ENCODE assay signal across 10 cellular contexts in genomic region chr1:213982814-213983588, GRCh38. TPM values are rescaled to one million over a fixed set of nuclear protein-coding genes. Genes with fewer than 3 reads are reported as not detected.
DNase-seq lines count a peak whose midpoint lies in the region; ATAC-seq and TF ChIP-seq lines count a peak whose summit lies in the region.
"Had no signal": no experiment of that assay in that cellular context is flagged by ENCODE, and none has a peak within 500 bp of the region (broad histone marks: within the 10 kb centered on the region; RNA-seq: fewer than 3 reads in every experiment).

No MANE protein-coding gene starts in this region.

- intact Hi-C loops in head of caudate nucleus (cut with DNase I), result loop anchor here (10.0 kb wide), 1 partner anchor 98 kb away; no protein-coding TSS in a partner anchor

- H3K18ac ChIP-seq in trophoblast cell (ENCODE audit: low read length), result no peak overlapping the region

- no CpG with 5 or more reads among the region's 66 CpGs for WGBS in trophoblast cell (ENCODE audit: extremely low coverage, insufficient coverage, insufficient read length)

- H2BK12ac ChIP-seq in trophoblast cell (ENCODE audit: low read length), result no peak overlapping the region

- peaks cover 5% of the 10 kb centered on the region for H3K9me3 ChIP-seq in trophoblast cell (ENCODE audit: insufficient read depth, low read depth, low read length)
- no peaks in the 10 kb centered on the region for H3K9me3 ChIP-seq in Peyer's patch

- H2AFZ ChIP-seq in trophoblast cell (ENCODE audit: insufficient read depth, low read length, poor library complexity), result peak overlapping the region; percentile 57

- H3K23ac ChIP-seq in trophoblast cell (ENCODE audit: low read length), result no peak overlapping the region

- H3K27me3 ChIP-seq in trophoblast cell (ENCODE audit: insufficient read depth, low read length) (peaks cover 72% of the 10 kb centered on the region), Peyer's patch (peaks cover 0 to 51% of the 10 kb centered on the region in 2 donors)

- H4K91ac ChIP-seq in trophoblast cell (ENCODE audit: low read depth, low read length), result no peak overlapping the region

- H4K12ac ChIP-seq in trophoblast cell (ENCODE audit: low read depth, low read length), result no peak overlapping the region

- no peak overlapping the region for H2AK5ac ChIP-seq in trophoblast cell (ENCODE audit: low read length)

- peak; percentile 31 for DNase-seq in GM20000 (ENCODE audit: low spot score)
- DNase-seq in NCI-H510A treated with DMSO at 0.1 percent for 48 hours (lab: John Stamatoyannopoulos, UW), result peak; percentile 57
- DNase-seq in head of caudate nucleus, result peak in 29 of 42 donors; percentile 42 to 79 (median 66)
- no peak for DNase-seq in trophoblast cell
- no peak for DNase-seq in HT-29 (ENCODE audit: low spot score)
- DNase-seq in Peyer's patch, result no peak
- DNase-seq: MV-4-11, naive B cell had no signal

- peak overlapping the region; percentile 92 for H3K4me2 ChIP-seq in trophoblast cell (ENCODE audit: low read length)

- H3K79me1 ChIP-seq in trophoblast cell (ENCODE audit: low read length), result peaks cover 1% of the 10 kb centered on the region

- peak overlapping the region; percentile 10 for H4K8ac ChIP-seq in trophoblast cell (ENCODE audit: low read depth, low read length)

- H3K4me1 ChIP-seq in trophoblast cell (ENCODE audit: control insufficient read depth in 1 of 2, insufficient read depth in 2 of 2, low read length in 2 of 2) (peaks cover 16 to 28% of the 10 kb centered on the region in 2 experiments), Peyer's patch (peaks cover 0 to 24% (median 0%) of the 10 kb centered on the region in 4 donors)

- no peak for TF ChIP-seq CTCF in GM20000 (IDR thresholded peaks at IDR 0.05; ENCODE audit: extremely low read depth, missing control alignments)
- TF ChIP-seq CTCF in Peyer's patch (IDR thresholded peaks at IDR 0.05), result no peak

- peak overlapping the region; percentile 61 for H3K4me3 ChIP-seq in trophoblast cell (ENCODE audit: low read depth, low read length)
- peak overlapping the region in 2 of 4 donors; percentile 38 to 43 for H3K4me3 ChIP-seq in Peyer's patch

- H2BK5ac ChIP-seq in trophoblast cell (ENCODE audit: low read depth, low read length, poor library complexity), result no peak overlapping the region

- H3K14ac ChIP-seq in trophoblast cell (ENCODE audit: low read length), result no peak overlapping the region

- H3K4ac ChIP-seq in trophoblast cell (ENCODE audit: low read depth, low read length), result no peak overlapping the region

- H3K9ac ChIP-seq in trophoblast cell (ENCODE audit: low read length), result no peak overlapping the region

- H3K79me2 ChIP-seq in trophoblast cell (ENCODE audit: control insufficient read depth, insufficient read depth, low read length, poor library complexity), result no peaks in the 10 kb centered on the region

- TF ChIP-seq POLR2A in Peyer's patch (IDR thresholded peaks at IDR 0.05), result no peak

- no peaks in the 10 kb centered on the region for H3K36me3 ChIP-seq in trophoblast cell (ENCODE audit: control insufficient read depth in 1 of 2, insufficient read depth in 2 of 2, low read length in 2 of 2)
- H3K36me3 ChIP-seq in Peyer's patch, result no peaks in the 10 kb centered on the region

- no peak for ATAC-seq in GM19463 (IDR thresholded peaks at IDR 0.05; ENCODE audit: unreplicated experiment)
- no peak for ATAC-seq in esophagus mucosa

- no peak overlapping the region for H2BK120ac ChIP-seq in trophoblast cell (ENCODE audit: insufficient read depth, low read length, poor library complexity)

- H3K27ac ChIP-seq in trophoblast cell (ENCODE audit: low read depth, low read length) (no peak overlapping the region), Peyer's patch (no peak overlapping the region)

RNA-seq across cellular contexts. Expression of gene PROX1, which starts 4.8 kb away (rescaled TPM):
- 1.3 and 1.6 TPM in 2 replicates for polyA plus RNA-seq in trophoblast cell (2013)
- 0.94 and 1.0 TPM in 2 replicates for total RNA-seq in HT-29 (2014; rRNA removed; shearing (Covaris generic))
- total RNA-seq in esophagus mucosa (0.88 TPM), Peyer's patch (10 to 100 TPM in 2 of 4 donors, 1 to 10 TPM in 2; 7.4 to 26.4 (median 13.7) TPM)

Comparison
In these comparisons a context has a peak if more than half of its experiments do, and no peak if none do; other contexts are left out.
1. DNase-seq: peak in GM20000 (single experiment), NCI-H510A treated with DMSO at 0.1 percent for 48 hours (single experiment) and head of caudate nucleus (29 of 42); none in trophoblast cell (0 of 2), HT-29 (single experiment) and Peyer's patch (0 of 3).